12 cellular contexts compared by ENCODE assay signal in the genomic region with DNA sequence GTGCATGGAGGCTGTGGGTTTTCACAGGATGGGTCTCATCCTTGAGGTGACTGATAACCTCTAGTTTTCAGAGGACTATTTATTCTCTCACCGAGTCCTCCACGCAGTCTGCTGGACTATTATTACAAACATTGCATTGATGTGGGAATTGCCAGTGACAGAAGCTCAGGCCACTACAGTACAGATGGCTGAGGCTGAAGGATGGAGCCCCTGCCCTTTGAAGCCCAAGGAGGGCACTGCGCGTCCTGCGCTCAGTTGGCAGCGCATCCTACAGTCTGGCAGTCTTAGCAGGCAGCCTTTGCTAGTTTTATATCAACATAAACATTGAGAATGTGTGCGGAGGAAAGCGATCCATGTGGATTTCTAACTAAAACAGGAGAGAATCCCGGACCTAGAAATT. TPM values are rescaled to one million over a fixed set of nuclear protein-coding genes. Genes with fewer than 3 reads are reported as not detected.
DNase-seq lines count a peak whose midpoint lies in the region; ATAC-seq and TF ChIP-seq lines count a peak whose summit lies in the region.
"Had no signal": no experiment of that assay in that cellular context is flagged by ENCODE, and none has a peak within 500 bp of the region (broad histone marks: within the 10 kb centered on the region; RNA-seq: fewer than 3 reads in every experiment).

No MANE protein-coding gene starts in this region.

- peaks cover 8% of the 10 kb centered on the region for H3K36me3 Mint-ChIP-seq in brain
- peaks cover 3% of the 10 kb centered on the region in 3 donors for H3K36me3 Mint-ChIP-seq in naive thymus-derived CD8-positive, alpha-beta T cell

- H3K9me3 Mint-ChIP-seq in brain: peaks cover 0 to 3% (median 0%) of the 10 kb centered on the region in 5 experiments
- H3K9me3 Mint-ChIP-seq in naive thymus-derived CD8-positive, alpha-beta T cell: peaks cover 0 to 10% (median 3%) of the 10 kb centered on the region in 9 donors
- H3K9me3 Mint-ChIP-seq: effector memory CD8-positive, alpha-beta T cell had no signal

- peak overlapping the region in 7 of 10 donors; percentile 77 to 99 (median 98) for H3K27ac ChIP-seq in heart right ventricle
- peak overlapping the region in 1 of 2 donors; percentile 75 for H3K27ac ChIP-seq in right atrium auricular region
- H3K27ac ChIP-seq in transverse colon: peak overlapping the region; percentile 79 to 99 (median 97)
- H3K27ac ChIP-seq in ascending aorta: no peak overlapping the region

- no peaks in the 10 kb centered on the region for H3K36me3 ChIP-seq in heart right ventricle
- H3K36me3 ChIP-seq in right atrium auricular region: no peaks in the 10 kb centered on the region
- no peaks in the 10 kb centered on the region for H3K36me3 ChIP-seq in transverse colon
- H3K36me3 ChIP-seq in ascending aorta: no peaks in the 10 kb centered on the region

- 94 to 97% methylated on average over 9 of the region's 9 CpGs for WGBS in heart right ventricle, 2 donors
- 82 to 93% methylated on average over 4 to 9 of the region's 9 CpGs for WGBS in transverse colon (ENCODE audit: low coverage in 1 of 2), 2 donors

- POLR2A ChIA-PET in naive thymus-derived CD8-positive, alpha-beta T cell (lab: Charles Lee): no interaction called here

- intact Hi-C loops in heart right ventricle (cut with DNase I) (loop anchor here in 8 of 10 donors (5.0 to 10.0 kb wide), 9 partner anchors 53 to 347 kb away; no protein-coding TSS in a partner anchor), transverse colon (cut with DNase I; ENCODE audit: low total_unique reads) (no loop called here), ascending aorta (cut with DNase I) (loop anchor here (2.0 to 10.0 kb wide), 8 partner anchors 21 to 1770 kb away; partner anchors contain the start of genes KLF3, LIAS, PGM2 and RPL9)

- H3K4me1 Mint-ChIP-seq in brain: peaks cover 59% of the 10 kb centered on the region
- H3K4me1 Mint-ChIP-seq in naive thymus-derived CD8-positive, alpha-beta T cell: peaks cover 19 to 34% (median 30%) of the 10 kb centered on the region in 4 donors

- in situ Hi-C loops in transverse colon (cut with MboI; ENCODE audit: low pct_ligation_motif_present in 1 of 4, low pct_unique_long_range_greater_than_20kb in 1 of 4, low sequenced_read_pairs in 3 of 4): no loop called here

- H3K27me3 Mint-ChIP-seq in brain: no peaks in the 10 kb centered on the region
- peaks cover 0 to 2% (median 0%) of the 10 kb centered on the region in 5 donors for H3K27me3 Mint-ChIP-seq in naive thymus-derived CD8-positive, alpha-beta T cell
- H3K27me3 Mint-ChIP-seq: effector memory CD8-positive, alpha-beta T cell had no signal

- TF ChIP-seq CTCF in heart right ventricle (IDR thresholded peaks at IDR 0.05): no peak
- TF ChIP-seq CTCF in right atrium auricular region (IDR thresholded peaks at IDR 0.05): no peak
- TF ChIP-seq CTCF in brain (conservative IDR thresholded peaks at IDR 0.05): no peak
- no peak for TF ChIP-seq CTCF in transverse colon (IDR thresholded peaks at IDR 0.05)
- no peak for TF ChIP-seq CTCF in ascending aorta (IDR thresholded peaks at IDR 0.05)

- peaks cover 0 to under 1% (median 0%) of the 10 kb centered on the region in 11 donors for H3K9me3 ChIP-seq in heart right ventricle
- no peaks in the 10 kb centered on the region for H3K9me3 ChIP-seq in right atrium auricular region
- H3K9me3 ChIP-seq in transverse colon: no peaks in the 10 kb centered on the region
- H3K9me3 ChIP-seq in ascending aorta: no peaks in the 10 kb centered on the region

- peak overlapping the region; percentile 7 to 95 (median 86) for H3K27ac Mint-ChIP-seq in brain
- peak overlapping the region in 3 of 10 donors; percentile 50 to 97 (median 95) for H3K27ac Mint-ChIP-seq in naive thymus-derived CD8-positive, alpha-beta T cell

- H3K27me3 ChIP-seq in heart right ventricle (no peaks in the 10 kb centered on the region), right atrium auricular region (no peaks in the 10 kb centered on the region), transverse colon (no peaks in the 10 kb centered on the region), ascending aorta (no peaks in the 10 kb centered on the region)

- no peak for TF ChIP-seq EP300 in transverse colon (IDR thresholded peaks at IDR 0.05; ENCODE audit: low read depth)

- H3K4me3 ChIP-seq in heart right ventricle (no peak overlapping the region), right atrium auricular region (no peak overlapping the region), transverse colon (no peak overlapping the region), ascending aorta (no peak overlapping the region)

- DNase-seq in heart right ventricle (no peak), right atrium auricular region (ENCODE audit: low spot score) (no peak), transverse colon (no peak), COLO829 (ENCODE audit: low spot score) (no peak), ascending aorta (ENCODE audit: low spot score in 2 of 2) (no peak), HT-29 (ENCODE audit: low spot score) (no peak)
- no peak for DNase-seq in naive thymus-derived CD8-positive, alpha-beta T cell
- DNase-seq: activated effector memory CD4-positive, alpha-beta T cell treated with anti-CD3 and anti-CD28 coated beads, Interleukin-2, amount 50 U/mL, for 16 hours; effector memory CD8-positive, alpha-beta T cell; NCI-H1930 had no signal

- H3K4me1 ChIP-seq in heart right ventricle: peaks cover 0 to 35% (median 25%) of the 10 kb centered on the region in 9 donors
- peaks cover 0 to 32% of the 10 kb centered on the region in 2 donors for H3K4me1 ChIP-seq in right atrium auricular region
- H3K4me1 ChIP-seq in transverse colon: peaks cover 20 to 34% (median 25%) of the 10 kb centered on the region in 4 donors
- peaks cover 6 to 7% of the 10 kb centered on the region in 2 donors for H3K4me1 ChIP-seq in ascending aorta

- H3K4me3 Mint-ChIP-seq in brain: peak overlapping the region; percentile 82 to 95 (median 89)
- peak overlapping the region in 6 of 10 donors; percentile 6 to 97 (median 94) for H3K4me3 Mint-ChIP-seq in naive thymus-derived CD8-positive, alpha-beta T cell

- no peak for ATAC-seq in heart right ventricle
- ATAC-seq in naive thymus-derived CD8-positive, alpha-beta T cell: no peak
- ATAC-seq: effector memory CD8-positive, alpha-beta T cell; sciatic nerve had no signal

- TF ChIP-seq POLR2A in transverse colon (IDR thresholded peaks at IDR 0.05): no peak

RNA-seq across cellular contexts. Expression of gene RELL1, which starts 1.5 kb away (rescaled TPM):
- total RNA-seq in heart right ventricle (10 to 100 TPM; 18.1 to 39.9 (median 27.6) TPM), right atrium auricular region (10 to 100 TPM; 25.3 to 33.9 TPM), transverse colon (100 to 1,000 TPM in 2 of 4 donors, 10 to 100 TPM in 1, 1 to 10 TPM in 1; 9.2 to 192 (median 107) TPM), ascending aorta (61.5 TPM)
- polyA plus RNA-seq in heart right ventricle (1 to 10 TPM; 2.3 to 2.4 TPM), brain (ENCODE audit: insufficient read depth, low read depth, low replicate concordance) (1.4 TPM)
- 10 to 100 TPM; 27.2 to 27.9 TPM for total RNA-seq in naive thymus-derived CD8-positive, alpha-beta T cell
- 1 to 10 TPM; 5.7 to 6.6 (median 5.8) TPM for polyA plus RNA-seq in naive thymus-derived CD8-positive, alpha-beta T cell
- total RNA-seq in HT-29 (2014; rRNA removed; shearing (Covaris generic)): 29.9 and 32.1 TPM in 2 replicates

Comparison
In these comparisons a context has a peak if more than half of its experiments do, and no peak if none do; other contexts are left out.
1. H3K27ac ChIP-seq: peak in heart right ventricle (7 of 10) and transverse colon (4 of 4); none in ascending aorta (0 of 2).